ENCODE assay signal across 21 cellular contexts in the genomic region with DNA sequence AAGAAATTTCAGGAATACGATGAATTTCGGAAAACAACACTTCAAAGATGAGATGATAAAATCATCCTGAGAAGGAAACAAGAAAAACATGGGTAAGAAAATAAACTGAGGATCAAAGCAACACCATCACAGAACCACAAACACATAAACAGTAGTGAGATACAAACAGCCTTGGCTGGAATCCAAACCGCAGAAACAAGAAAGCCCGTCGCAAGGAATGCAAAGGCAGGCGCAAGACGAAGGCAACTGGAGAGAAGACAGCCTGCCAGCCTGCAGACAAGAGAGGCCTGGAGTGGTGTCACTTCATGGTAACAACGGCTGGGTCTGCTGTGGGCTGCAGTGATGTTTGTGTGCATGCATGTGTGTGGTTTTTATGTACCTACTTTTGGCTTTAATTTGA.
DNase-seq lines count a peak whose midpoint lies in the region; ATAC-seq, FAIRE-seq and TF ChIP-seq lines count a peak whose summit lies in the region.
"Had no signal": no experiment of that assay in that cellular context is flagged by ENCODE, and none has a peak within 500 bp of the region (broad histone marks: within the 10 kb centered on the region; RNA-seq: fewer than 3 reads in every experiment).

No MANE protein-coding gene starts in this region.

- H2AFZ ChIP-seq in K562 (ENCODE audit: low read depth, low read length): no peak overlapping the region
- H2AFZ ChIP-seq: PC-9 had no signal

- no TSS peak for BruUV-seq in K562 (replicated peaks; lab: Mats Ljungman, UMichigan)

- POLR2A ChIA-PET in activated naive CD8-positive, alpha-beta T cell treated with anti-CD3 and anti-CD28 coated beads, Interleukin-2, amount 10 ng/mL, durations not matched to agents 7 days and 5 days (lab: Charles Lee): interaction anchor here (0.5 kb wide), 1 partner anchor 9 kb away, joined by 5 read pairs; no protein-coding TSS in a partner anchor
- POLR2A ChIA-PET in K562 (lab: Yijun Ruan, JAX): interaction anchor here (0.6 to 1.2 kb wide), 2 partner anchors 24 to 45 kb away, joined by 3 to 4 read pairs; no protein-coding TSS in a partner anchor

- H4K20me1 ChIP-seq in K562 (replicated peaks; ENCODE audit: control insufficient read depth, insufficient read depth, low read length): no peaks in the 10 kb centered on the region

- peak overlapping the region; percentile 14 for H3K27ac Mint-ChIP-seq in activated naive CD8-positive, alpha-beta T cell treated with anti-CD3 and anti-CD28 coated beads, Interleukin-2, amount 10 ng/mL, durations not matched to agents 7 days and 5 days
- no peak overlapping the region for H3K27ac Mint-ChIP-seq in activated naive CD8-positive, alpha-beta T cell treated with anti-CD3 and anti-CD28 coated beads for 36 hours
- H3K27ac Mint-ChIP-seq: CD4-positive, alpha-beta memory T cell had no signal

- H3K36me3 ChIP-seq in K562 (ENCODE audit: control insufficient read depth, insufficient read depth, low read length): peaks cover 3% of the 10 kb centered on the region; the same call in 1 of the 3 replicates
- peaks cover 89% of the 10 kb centered on the region for H3K36me3 ChIP-seq in left ventricle myocardium inferior

- no peaks in the 10 kb centered on the region for H3K27me3 Mint-ChIP-seq in activated naive CD8-positive, alpha-beta T cell treated with anti-CD3 and anti-CD28 coated beads, Interleukin-2, amount 10 ng/mL, durations not matched to agents 7 days and 5 days
- no peaks in the 10 kb centered on the region for H3K27me3 Mint-ChIP-seq in activated naive CD8-positive, alpha-beta T cell treated with anti-CD3 and anti-CD28 coated beads for 36 hours
- H3K27me3 Mint-ChIP-seq: CD4-positive, alpha-beta memory T cell had no signal

- TF ChIP-seq EP300 in K562 (IDR thresholded peaks at IDR 0.05; ENCODE audit: low read length): no peak

- in situ Hi-C loops in K562 (cut with MboI): no loop called here

- no peak overlapping the region for H3K9ac ChIP-seq in K562 (ENCODE audit: insufficient read depth in 1 of 2, low read depth in 2 of 2, low read length in 2 of 2)

- intact Hi-C loops in K562 (cut with micrococcal nuclease): no loop called here
- intact Hi-C loops in left ventricle myocardium inferior (cut with micrococcal nuclease): no loop called here
- intact Hi-C loops in Right ventricle myocardium superior (cut with DNase I): no loop called here

- no peak overlapping the region for H3K27ac ChIP-seq in K562 (ENCODE audit: extremely low read depth, low read depth, low read length)
- no peak overlapping the region for H3K27ac ChIP-seq in left ventricle myocardium inferior (replicated peaks)
- H3K27ac ChIP-seq: PC-9, SK-N-MC had no signal

- peaks cover 43% of the 10 kb centered on the region for H3K36me3 Mint-ChIP-seq in activated naive CD8-positive, alpha-beta T cell treated with anti-CD3 and anti-CD28 coated beads, Interleukin-2, amount 10 ng/mL, durations not matched to agents 7 days and 5 days
- H3K36me3 Mint-ChIP-seq in activated naive CD8-positive, alpha-beta T cell treated with anti-CD3 and anti-CD28 coated beads for 36 hours: peaks cover 67% of the 10 kb centered on the region

- ATAC-seq in activated naive CD8-positive, alpha-beta T cell treated with anti-CD3 and anti-CD28 coated beads, Interleukin-2, amount 10 ng/mL, durations not matched to agents 7 days and 5 days (ENCODE audit: low read depth): no peak
- ATAC-seq in K562 (no peak), GM21423 (IDR thresholded peaks at IDR 0.05; ENCODE audit: unreplicated experiment) (no peak), Right ventricle myocardium superior (ENCODE audit: poor library complexity) (no peak), HG02970 (IDR thresholded peaks at IDR 0.05; ENCODE audit: low FRiP score, unreplicated experiment) (no peak)

- H3K9me3 ChIP-seq in K562 (replicated peaks; ENCODE audit: control insufficient read depth, insufficient read depth, low read depth, low read length) (no peaks in the 10 kb centered on the region), left ventricle myocardium inferior (replicated peaks) (peaks cover 26% of the 10 kb centered on the region)

- FAIRE-seq in K562 (lab: Jason Lieb, UNC): no peak
- FAIRE-seq: H54, HTR-8/SVneo had no signal

- H3K79me2 ChIP-seq in K562 (ENCODE audit: control insufficient read depth, insufficient read depth, low read length): no peaks in the 10 kb centered on the region

- TF ChIP-seq POLR2A in K562 (conservative IDR thresholded peaks at IDR 0.05): no peak

- 61% methylated on average over 8 of the region's 8 CpGs for WGBS in K562 (ENCODE audit: insufficient coverage, low coverage, missing lambda C conversion rate)

- no peak overlapping the region for H3K4me2 ChIP-seq in K562 (ENCODE audit: insufficient read depth, low read length)
- H3K4me2 ChIP-seq: PC-9 had no signal

- H3K27me3 ChIP-seq in K562 (ENCODE audit: control insufficient read depth in 2 of 2, insufficient read depth in 2 of 2, low read length in 2 of 2) (no peaks in the 10 kb centered on the region), left ventricle myocardium inferior (ENCODE audit: low read depth) (no peaks in the 10 kb centered on the region)

- TF ChIP-seq CTCF in K562 (IDR thresholded peaks at IDR 0.05 in 2 of 3, conservative IDR thresholded peaks at IDR 0.05 in 1 of 3; ENCODE audit: insufficient read depth in 2 of 3, low read depth in 1 of 3, low read length in 3 of 3): no peak
- no peak for TF ChIP-seq CTCF in fibroblast of villous mesenchyme (IDR thresholded peaks at IDR 0.05; ENCODE audit: insufficient read depth, low read depth, low read length)
- no peak for TF ChIP-seq CTCF in left ventricle myocardium inferior (IDR thresholded peaks at IDR 0.05; ENCODE audit: borderline replicate concordance)

- peaks cover 6% of the 10 kb centered on the region for H3K9me3 Mint-ChIP-seq in activated naive CD8-positive, alpha-beta T cell treated with anti-CD3 and anti-CD28 coated beads, Interleukin-2, amount 10 ng/mL, durations not matched to agents 7 days and 5 days
- peaks cover 22% of the 10 kb centered on the region for H3K9me3 Mint-ChIP-seq in activated naive CD8-positive, alpha-beta T cell treated with anti-CD3 and anti-CD28 coated beads for 36 hours

- no peaks in the 10 kb centered on the region for H3K9me1 ChIP-seq in K562 (ENCODE audit: control insufficient read depth, insufficient read depth, low read length)

- TF ChIP-seq RAD21 in K562 (CRISPR knock-in tag; conservative IDR thresholded peaks at IDR 0.05 in 1 of 2, IDR thresholded peaks at IDR 0.05 in 1 of 2): no peak

- H3K4me3 ChIP-seq in K562 (no peak overlapping the region), fibroblast of villous mesenchyme (ENCODE audit: low read depth, low read length) (no peak overlapping the region), left ventricle myocardium inferior (no peak overlapping the region)
- H3K4me3 ChIP-seq: PC-9, SK-N-MC had no signal

- H3K4me1 Mint-ChIP-seq in activated naive CD8-positive, alpha-beta T cell treated with anti-CD3 and anti-CD28 coated beads, Interleukin-2, amount 10 ng/mL, durations not matched to agents 7 days and 5 days: peaks cover 3% of the 10 kb centered on the region
- H3K4me1 Mint-ChIP-seq in activated naive CD8-positive, alpha-beta T cell treated with anti-CD3 and anti-CD28 coated beads for 36 hours: no peaks in the 10 kb centered on the region
- H3K4me1 Mint-ChIP-seq: CD4-positive, alpha-beta memory T cell had no signal

- no peaks in the 10 kb centered on the region; a peak in 1 of 5 replicates for H3K4me1 ChIP-seq in K562 (replicated peaks in 1 of 2; ENCODE audit: control insufficient read depth in 2 of 2, insufficient read depth in 2 of 2, low read length in 2 of 2)
- no peaks in the 10 kb centered on the region for H3K4me1 ChIP-seq in left ventricle myocardium inferior

- H3K4me3 Mint-ChIP-seq in activated naive CD8-positive, alpha-beta T cell treated with anti-CD3 and anti-CD28 coated beads, Interleukin-2, amount 10 ng/mL, durations not matched to agents 7 days and 5 days: no peak overlapping the region
- no peak overlapping the region for H3K4me3 Mint-ChIP-seq in activated naive CD8-positive, alpha-beta T cell treated with anti-CD3 and anti-CD28 coated beads for 36 hours
- H3K4me3 Mint-ChIP-seq: CD4-positive, alpha-beta memory T cell had no signal

- CTCF ChIA-PET in K562 (lab: Yijun Ruan, JAX; ENCODE audit: low intra/inter-chr PET ratio): no interaction called here

- no peak for DNase-seq in activated naive CD8-positive, alpha-beta T cell treated with anti-CD3 and anti-CD28 coated beads, Interleukin-2, amount 10 ng/mL, durations not matched to agents 7 days and 5 days
- no peak for DNase-seq in activated naive CD8-positive, alpha-beta T cell treated with anti-CD3 and anti-CD28 coated beads for 36 hours
- DNase-seq in K562 (ENCODE audit: extremely low read depth in 1 of 4, low spot score in 3 of 4): no peak
- peak; percentile 77 for DNase-seq in fibroblast of villous mesenchyme (ENCODE audit: low read depth)
- no peak for DNase-seq in left ventricle myocardium inferior
- DNase-seq in Right ventricle myocardium superior: no peak
- DNase-seq: 8988T; Calu3; CD4-positive, alpha-beta memory T cell; DMS53; KG1; NCI-H1436 treated with DMSO at 0.1 percent for 48 hours; NCI-H2029 treated with DMSO at 0.1 percent for 48 hours; NCI-H510A; NCI-H82; PC-9 had no signal

TF ChIP-seq in K562, 482 proteins besides CTCF, POLR2A, EP300 and RAD21:
- peak; percentile 61 for TF ChIP-seq NFIC (IDR thresholded peaks at IDR 0.05)
- TF ChIP-seq ZNF24 (IDR thresholded peaks at IDR 0.05): no peak
